In genomic region chr22:36028646-36029405, GRCh38 we compare ENCODE assay signal across 8 cellular contexts. TPM values are rescaled to one million over a fixed set of nuclear protein-coding genes. Genes with fewer than 3 reads are reported as not detected.
A peak's percentile ranks its signal among the peaks of the same experiment; 100 is the strongest.
DNase-seq lines count a peak whose midpoint lies in the region; ATAC-seq lines count a peak whose summit lies in the region.

TSS of gene RBFOX2 (minus strand) at chr22:36028824. CDS start at chr22:36028425, 399 bp downstream.

- ATAC-seq in GM18873 (IDR thresholded peaks at IDR 0.05; ENCODE audit: low FRiP score, unreplicated experiment): no peak

- DNase-seq in EL: peak; percentile 97
- peak; percentile 95 for DNase-seq in LHCN-M2 (ENCODE audit: low read depth)
- peak; percentile 94 for DNase-seq in RPMI7951 (ENCODE audit: low read depth)
- peak; percentile 67 for DNase-seq in activated T-helper 9 cell treated with anti-CD3 and anti-CD28 coated beads, Interleukin-2, amount 50 U/mL, for 16 hours (ENCODE audit: low read depth)
- DNase-seq in fibroblast of gingiva (ENCODE audit: low read depth): peak; percentile 98
- peak; percentile 96 for DNase-seq in myocyte (ENCODE audit: low read depth)
- DNase-seq in stimulated activated CD8-positive, alpha-beta memory T cell treated with anti-CD3 and anti-CD28 coated beads, Interleukin-4, amount 100 ng/mL, for 48 hours: peak; percentile 87

RNA-seq across cellular contexts. Expression of gene RBFOX2, which starts in this region (rescaled TPM):
- total RNA-seq in LHCN-M2 (2014; rRNA removed) (97.6 and 116 TPM in 2 replicates), myocyte (133 and 179 TPM in 2 replicates)
- 75.9 TPM for polyA plus RNA-seq in LHCN-M2 (2012)
- total RNA-seq in RPMI7951 (2014; rRNA removed; shearing (Covaris generic)): 82.2 and 96.2 TPM in 2 replicates
- 86.5 TPM for polyA plus RNA-seq in myocyte (2012)
